10 cellular contexts compared by ENCODE assay signal in genomic region chr17:1376061-1376460, GRCh38. TPM values are rescaled to one million over a fixed set of nuclear protein-coding genes. Genes with fewer than 3 reads are reported as not detected.
A peak's percentile ranks its signal among the peaks of the same experiment; 100 is the strongest.
DNase-seq lines count a peak whose midpoint lies in the region; ATAC-seq and TF ChIP-seq lines count a peak whose summit lies in the region.
"Had no signal": no experiment of that assay in that cellular context is flagged by ENCODE, and none has a peak within 500 bp of the region (broad histone marks: within the 10 kb centered on the region; RNA-seq: fewer than 3 reads in every experiment).

No MANE protein-coding gene starts in this region.

- no peaks in the 10 kb centered on the region for H3K9me3 Mint-ChIP-seq in CD8-positive, alpha-beta T cell
- H3K9me3 Mint-ChIP-seq in central memory CD8-positive, alpha-beta T cell = no peaks in the 10 kb centered on the region

- no peak overlapping the region for H3K4me3 ChIP-seq in CD8-positive, alpha-beta T cell (ENCODE audit: low read depth, low read length)
- H3K4me3 ChIP-seq in KMS-11 (IDR thresholded peaks at IDR 0.05; ENCODE audit: insufficient read depth, low read depth, low read length) = no peak overlapping the region
- H3K4me3 ChIP-seq in rectal smooth muscle tissue (ENCODE audit: low read length) = no peak overlapping the region
- no peak overlapping the region for H3K4me3 ChIP-seq in BE2C (ENCODE audit: low read depth, low read length)

- H3K79me2 ChIP-seq in KMS-11 (ENCODE audit: insufficient read depth, low read depth) = peaks cover 100% of the 10 kb centered on the region

- no peak overlapping the region for H2AFZ ChIP-seq in KMS-11 (ENCODE audit: low read depth)

- POLR2A ChIA-PET in CD8-positive, alpha-beta T cell (lab: Charles Lee) = interaction anchor here (0.6 to 1.7 kb wide), 5 partner anchors 14 to 569 kb away, joined by 3 to 7 read pairs (median 6); partner anchors contain the start of genes INPP5K and YWHAE

- no peaks in the 10 kb centered on the region for H3K27me3 Mint-ChIP-seq in CD8-positive, alpha-beta T cell (ENCODE audit: low read depth)
- no peaks in the 10 kb centered on the region for H3K27me3 Mint-ChIP-seq in central memory CD8-positive, alpha-beta T cell

- peak overlapping the region; percentile 84 for H3K27ac Mint-ChIP-seq in CD8-positive, alpha-beta T cell
- H3K27ac Mint-ChIP-seq in central memory CD8-positive, alpha-beta T cell (ENCODE audit: low read depth) = peak overlapping the region; percentile 81

- peak overlapping the region; percentile 29 for H3K4me3 Mint-ChIP-seq in CD8-positive, alpha-beta T cell
- H3K4me3 Mint-ChIP-seq in central memory CD8-positive, alpha-beta T cell = peak overlapping the region; percentile 26

- H3K9ac ChIP-seq in KMS-11 (peak overlapping the region; percentile 43; the same call in 1 of the 2 replicates), rectal smooth muscle tissue (ENCODE audit: low read length) (no peak overlapping the region)

- H3K4me1 ChIP-seq in CD8-positive, alpha-beta T cell (ENCODE audit: insufficient read depth, low read length) = peaks cover 69% of the 10 kb centered on the region
- H3K4me1 ChIP-seq in KMS-11 (ENCODE audit: low read depth, poor library complexity, severe bottlenecking) = peaks cover 100% of the 10 kb centered on the region
- H3K4me1 ChIP-seq in rectal smooth muscle tissue (ENCODE audit: control insufficient read depth, insufficient read depth, low read length) = peaks cover 63% of the 10 kb centered on the region
- no peaks in the 10 kb centered on the region for H3K4me1 ChIP-seq in BE2C

- no peak for ATAC-seq in CD8-positive, alpha-beta T cell
- ATAC-seq in central memory CD8-positive, alpha-beta T cell (replicated peaks; ENCODE audit: extremely low read depth, poor library complexity, severe bottlenecking) = no peak
- no peak for ATAC-seq in HG03039 (IDR thresholded peaks at IDR 0.05; ENCODE audit: unreplicated experiment)

- no peaks in the 10 kb centered on the region for H3K9me3 ChIP-seq in CD8-positive, alpha-beta T cell (ENCODE audit: low read length)
- no peaks in the 10 kb centered on the region for H3K9me3 ChIP-seq in BE2C

- H3K4me1 Mint-ChIP-seq in CD8-positive, alpha-beta T cell (ENCODE audit: low read depth) = peaks cover 86% of the 10 kb centered on the region
- H3K4me1 Mint-ChIP-seq in central memory CD8-positive, alpha-beta T cell = peaks cover 65% of the 10 kb centered on the region

- CTCF ChIA-PET in CD8-positive, alpha-beta T cell (lab: Charles Lee) = interaction anchor here (0.5 to 2.8 kb wide), 5 partner anchors 10 to 156 kb away, joined by 4 to 25 read pairs (median 4); partner anchors contain the start of gene YWHAE

- no peak overlapping the region for H3K27ac ChIP-seq in CD8-positive, alpha-beta T cell (ENCODE audit: low read depth, low read length)
- H3K27ac ChIP-seq in KMS-11 (peak overlapping the region; percentile 89), rectal smooth muscle tissue (ENCODE audit: low read depth, low read length) (peak overlapping the region; percentile 66), caudate nucleus (ENCODE audit: low read depth, low read length) (no peak overlapping the region)

- H4K20me1 ChIP-seq in KMS-11 (ENCODE audit: insufficient read depth) = peaks cover 73% of the 10 kb centered on the region

- no peaks in the 10 kb centered on the region for H3K36me3 ChIP-seq in CD8-positive, alpha-beta T cell (ENCODE audit: insufficient read depth, low read length)
- H3K36me3 ChIP-seq in KMS-11 (ENCODE audit: insufficient read depth) (no peaks in the 10 kb centered on the region; the same call in 1 of the 2 replicates), rectal smooth muscle tissue (ENCODE audit: control insufficient read depth, insufficient read depth, low read length) (peaks cover 3% of the 10 kb centered on the region), BE2C (no peaks in the 10 kb centered on the region)

- peaks cover 46% of the 10 kb centered on the region for H3K36me3 Mint-ChIP-seq in CD8-positive, alpha-beta T cell
- H3K36me3 Mint-ChIP-seq in central memory CD8-positive, alpha-beta T cell (ENCODE audit: insufficient read depth) = peaks cover 24% of the 10 kb centered on the region

- no peak for TF ChIP-seq CTCF in CD8-positive, alpha-beta T cell (IDR thresholded peaks at IDR 0.05)
- TF ChIP-seq CTCF in KMS-11 (conservative IDR thresholded peaks at IDR 0.05; ENCODE audit: low read depth, low read length) (no peak), BE2C (IDR thresholded peaks at IDR 0.05; ENCODE audit: low read depth, low read length) (no peak)

- H3K27me3 ChIP-seq in CD8-positive, alpha-beta T cell (ENCODE audit: insufficient read depth, low read length) = no peaks in the 10 kb centered on the region
- H3K27me3 ChIP-seq in KMS-11 (ENCODE audit: insufficient read depth, low read depth) (no peaks in the 10 kb centered on the region), rectal smooth muscle tissue (ENCODE audit: control insufficient read depth, insufficient read depth, low read length) (no peaks in the 10 kb centered on the region), BE2C (no peaks in the 10 kb centered on the region)

- no peak for DNase-seq in CD8-positive, alpha-beta T cell
- no peak for DNase-seq in central memory CD8-positive, alpha-beta T cell (ENCODE audit: low spot score in 2 of 2)
- DNase-seq in NCI-H345 treated with DMSO at 0.1 percent for 48 hours (lab: John Stamatoyannopoulos, UW; ENCODE audit: unreplicated experiment) = no peak
- no peak for DNase-seq in BE2C
- DNase-seq in caudate nucleus (lab: John Stamatoyannopoulos, UW) = no peak
- DNase-seq: hippocampal formation, NCI-H187 treated with DMSO at 0.1 percent for 48 hours had no signal

- peak overlapping the region; percentile 88 for H3K4me2 ChIP-seq in KMS-11

- intact Hi-C loops in CD8-positive, alpha-beta T cell (cut with DNase I, micrococcal nuclease) = no loop called here

RNA-seq across cellular contexts. Expression of gene YWHAE, which starts 24.0 kb away (rescaled TPM):
- 100 to 1,000 TPM; 125 to 134 TPM for total RNA-seq in CD8-positive, alpha-beta T cell
- polyA plus RNA-seq in BE2C (2012; ENCODE audit: insufficient read depth, insufficient read length, low read depth) = 609 TPM

Comparison
In these comparisons a context has a peak if more than half of its experiments do, and no peak if none do; other contexts are left out.
1. H3K27ac ChIP-seq: peak in KMS-11 (single experiment) and rectal smooth muscle tissue (single experiment); none in CD8-positive, alpha-beta T cell (single experiment) and caudate nucleus (single experiment).